Comparison of ENCODE assay signal across 8 cellular contexts in genomic region chr11:123357990-123358827, GRCh38.
DNase-seq lines count a peak whose midpoint lies in the region; ATAC-seq and TF ChIP-seq lines count a peak whose summit lies in the region.

No MANE protein-coding gene starts in this region.

- H3K27ac ChIP-seq in RWPE2 (ENCODE audit: poor library complexity, severe bottlenecking) (no peak overlapping the region), upper lobe of left lung (no peak overlapping the region), body of pancreas (no peak overlapping the region)

- no peaks in the 10 kb centered on the region for H3K36me3 Mint-ChIP-seq in dendritic cell treated with granulocyte-macrophage colony-stimulating factor and Interleukin-4, amounts not matched to agents 40 ng/mL and 50 ng/mL, for 4 days (ENCODE audit: low read depth)

- H3K27ac Mint-ChIP-seq in dendritic cell treated with granulocyte-macrophage colony-stimulating factor and Interleukin-4, amounts not matched to agents 40 ng/mL and 50 ng/mL, for 4 days, result no peak overlapping the region

- intact Hi-C loops in dendritic cell treated with granulocyte-macrophage colony-stimulating factor and Interleukin-4, amounts not matched to agents 40 ng/mL and 50 ng/mL, for 4 days (cut with micrococcal nuclease), result no loop called here
- intact Hi-C loops in mucosa of descending colon (cut with DNase I, micrococcal nuclease) (no loop called here), body of pancreas (cut with DNase I) (no loop called here)

- H3K4me3 ChIP-seq in GM08714 (ENCODE audit: low read length) (peak overlapping the region; percentile 56), RWPE2 (ENCODE audit: severe bottlenecking) (peak overlapping the region; percentile 25), mucosa of descending colon (no peak overlapping the region), upper lobe of left lung (peak overlapping the region in 3 of 4 donors; percentile 28 to 37 (median 37)), body of pancreas (no peak overlapping the region)

- H3K9me3 Mint-ChIP-seq in dendritic cell treated with granulocyte-macrophage colony-stimulating factor and Interleukin-4, amounts not matched to agents 40 ng/mL and 50 ng/mL, for 4 days, result no peaks in the 10 kb centered on the region

- H3K4me3 Mint-ChIP-seq in dendritic cell treated with granulocyte-macrophage colony-stimulating factor and Interleukin-4, amounts not matched to agents 40 ng/mL and 50 ng/mL, for 4 days, result peak overlapping the region; percentile 64

- ATAC-seq in HG02852 (IDR thresholded peaks at IDR 0.05; ENCODE audit: unreplicated experiment) (peak; percentile 69), RWPE2 (ENCODE audit: low read depth) (peak; percentile 64), mucosa of descending colon (peak; percentile 34), upper lobe of left lung (ENCODE audit: low FRiP score in 2 of 2) (peak in 1 of 2 donors; percentile 40), body of pancreas (no peak)

- H3K36me3 ChIP-seq in RWPE2 (ENCODE audit: low read depth), result no peaks in the 10 kb centered on the region
- H3K36me3 ChIP-seq in mucosa of descending colon (ENCODE audit: low read depth), result no peaks in the 10 kb centered on the region
- H3K36me3 ChIP-seq in upper lobe of left lung, result no peaks in the 10 kb centered on the region
- H3K36me3 ChIP-seq in body of pancreas (replicated peaks in 1 of 2; ENCODE audit: insufficient read depth in 1 of 2, low read depth in 2 of 2), result no peaks in the 10 kb centered on the region

- H3K4me1 Mint-ChIP-seq in dendritic cell treated with granulocyte-macrophage colony-stimulating factor and Interleukin-4, amounts not matched to agents 40 ng/mL and 50 ng/mL, for 4 days (ENCODE audit: low read depth), result peaks cover 20% of the 10 kb centered on the region

- peaks cover 58% of the 10 kb centered on the region for H3K27me3 Mint-ChIP-seq in dendritic cell treated with granulocyte-macrophage colony-stimulating factor and Interleukin-4, amounts not matched to agents 40 ng/mL and 50 ng/mL, for 4 days

- H3K27me3 ChIP-seq in RWPE2 (ENCODE audit: insufficient read depth, poor library complexity, severe bottlenecking) (peaks cover 65% of the 10 kb centered on the region), upper lobe of left lung (peaks cover 0 to 5% (median 2%) of the 10 kb centered on the region in 4 donors), body of pancreas (peaks cover 0 to 8% of the 10 kb centered on the region in 2 donors)

- no peaks in the 10 kb centered on the region for H3K9me3 ChIP-seq in RWPE2 (ENCODE audit: severe bottlenecking)
- H3K9me3 ChIP-seq in mucosa of descending colon, result no peaks in the 10 kb centered on the region
- no peaks in the 10 kb centered on the region for H3K9me3 ChIP-seq in upper lobe of left lung
- H3K9me3 ChIP-seq in body of pancreas, result no peaks in the 10 kb centered on the region

- no peak for TF ChIP-seq EP300 in upper lobe of left lung (IDR thresholded peaks at IDR 0.05)

- DNase-seq in RWPE2 (ENCODE audit: low spot score) (no peak), mucosa of descending colon (peak in 1 of 3 donors; percentile 22), upper lobe of left lung (peak in 1 of 2 donors; percentile 81), COLO829 (ENCODE audit: low spot score) (no peak), body of pancreas (no peak)

- TF ChIP-seq CTCF in RWPE2 (IDR thresholded peaks at IDR 0.05; ENCODE audit: poor library complexity, severe bottlenecking) (no peak), mucosa of descending colon (IDR thresholded peaks at IDR 0.05) (no peak), upper lobe of left lung (IDR thresholded peaks at IDR 0.05) (no peak), body of pancreas (IDR thresholded peaks at IDR 0.05) (no peak)

- 2% methylated on average over 22 to 52 of the region's 58 CpGs for WGBS in upper lobe of left lung, 2 donors
- 1 to 2% methylated on average over 21 to 56 of the region's 58 CpGs for WGBS in body of pancreas, 2 donors

- no peaks in the 10 kb centered on the region for H3K4me1 ChIP-seq in RWPE2 (ENCODE audit: insufficient read depth, poor library complexity, severe bottlenecking)
- no peaks in the 10 kb centered on the region for H3K4me1 ChIP-seq in mucosa of descending colon (ENCODE audit: low read depth)
- H3K4me1 ChIP-seq in upper lobe of left lung, result peaks cover 4 to 17% (median 8%) of the 10 kb centered on the region in 4 donors
- H3K4me1 ChIP-seq in body of pancreas, result peaks cover 8% of the 10 kb centered on the region

- TF ChIP-seq POLR2A in upper lobe of left lung (IDR thresholded peaks at IDR 0.05) (no peak), body of pancreas (IDR thresholded peaks at IDR 0.05) (no peak)

Comparison
In these comparisons a context has a peak if more than half of its experiments do, and no peak if none do; other contexts are left out.
1. H3K4me3 ChIP-seq: peak in GM08714 (single experiment), RWPE2 (single experiment) and upper lobe of left lung (3 of 4); none in mucosa of descending colon (single experiment) and body of pancreas (0 of 2).